3 cellular contexts compared by ENCODE assay signal in the genomic region with DNA sequence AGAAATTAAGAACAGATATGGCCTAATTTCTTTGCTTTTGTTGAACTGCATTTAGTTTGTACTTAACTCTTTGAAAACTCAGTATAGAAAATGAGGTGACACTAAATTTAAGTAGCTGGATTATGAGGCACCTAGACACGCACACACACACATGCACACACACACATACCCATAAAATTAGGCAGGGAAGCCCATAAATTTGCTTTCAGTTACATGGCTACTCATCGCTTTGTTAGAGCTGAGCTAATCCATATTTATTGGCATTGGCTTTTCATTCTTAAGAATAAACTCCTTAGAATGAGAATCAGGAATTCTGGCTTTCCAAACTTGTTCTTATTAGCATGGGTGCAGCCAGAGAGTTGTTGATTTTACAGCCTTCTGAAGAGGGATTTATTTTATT.
"Had no signal": no experiment of that assay in that cellular context is flagged by ENCODE, and none has a peak within 500 bp of the region (broad histone marks: within the 10 kb centered on the region; RNA-seq: fewer than 3 reads in every experiment).

No MANE protein-coding gene starts in this region.

- H3K4me3 ChIP-seq: GM12878 had no signal

- DNase-seq: GDM1, GF-D8 had no signal
